Comparison of ENCODE assay signal across 1 cellular context in genomic region chr12:130162771-130163460, GRCh38.
TF ChIP-seq lines count a peak whose summit lies in the region.

No MANE protein-coding gene starts in this region.

TF ChIP-seq in GM23338, 12 proteins besides CTCF, POLR2A, EP300 and RAD21 (continued from another document):
- TF ChIP-seq, protein P1, sequence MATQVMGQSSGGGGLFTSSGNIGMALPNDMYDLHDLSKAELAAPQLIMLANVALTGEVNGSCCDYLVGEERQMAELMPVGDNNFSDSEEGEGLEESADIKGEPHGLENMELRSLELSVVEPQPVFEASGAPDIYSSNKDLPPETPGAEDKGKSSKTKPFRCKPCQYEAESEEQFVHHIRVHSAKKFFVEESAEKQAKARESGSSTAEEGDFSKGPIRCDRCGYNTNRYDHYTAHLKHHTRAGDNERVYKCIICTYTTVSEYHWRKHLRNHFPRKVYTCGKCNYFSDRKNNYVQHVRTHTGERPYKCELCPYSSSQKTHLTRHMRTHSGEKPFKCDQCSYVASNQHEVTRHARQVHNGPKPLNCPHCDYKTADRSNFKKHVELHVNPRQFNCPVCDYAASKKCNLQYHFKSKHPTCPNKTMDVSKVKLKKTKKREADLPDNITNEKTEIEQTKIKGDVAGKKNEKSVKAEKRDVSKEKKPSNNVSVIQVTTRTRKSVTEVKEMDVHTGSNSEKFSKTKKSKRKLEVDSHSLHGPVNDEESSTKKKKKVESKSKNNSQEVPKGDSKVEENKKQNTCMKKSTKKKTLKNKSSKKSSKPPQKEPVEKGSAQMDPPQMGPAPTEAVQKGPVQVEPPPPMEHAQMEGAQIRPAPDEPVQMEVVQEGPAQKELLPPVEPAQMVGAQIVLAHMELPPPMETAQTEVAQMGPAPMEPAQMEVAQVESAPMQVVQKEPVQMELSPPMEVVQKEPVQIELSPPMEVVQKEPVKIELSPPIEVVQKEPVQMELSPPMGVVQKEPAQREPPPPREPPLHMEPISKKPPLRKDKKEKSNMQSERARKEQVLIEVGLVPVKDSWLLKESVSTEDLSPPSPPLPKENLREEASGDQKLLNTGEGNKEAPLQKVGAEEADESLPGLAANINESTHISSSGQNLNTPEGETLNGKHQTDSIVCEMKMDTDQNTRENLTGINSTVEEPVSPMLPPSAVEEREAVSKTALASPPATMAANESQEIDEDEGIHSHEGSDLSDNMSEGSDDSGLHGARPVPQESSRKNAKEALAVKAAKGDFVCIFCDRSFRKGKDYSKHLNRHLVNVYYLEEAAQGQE (IDR thresholded peaks at IDR 0.05; ENCODE audit: unreplicated experiment): no peak
- TF ChIP-seq EZH2phosphoT487 (IDR thresholded peaks at IDR 0.05; ENCODE audit: unreplicated experiment): peak; percentile 48
- no peak for TF ChIP-seq NANOG (IDR thresholded peaks at IDR 0.05; ENCODE audit: borderline replicate concordance)
